ENCODE assay signal across 1 cellular context in the genomic region with DNA sequence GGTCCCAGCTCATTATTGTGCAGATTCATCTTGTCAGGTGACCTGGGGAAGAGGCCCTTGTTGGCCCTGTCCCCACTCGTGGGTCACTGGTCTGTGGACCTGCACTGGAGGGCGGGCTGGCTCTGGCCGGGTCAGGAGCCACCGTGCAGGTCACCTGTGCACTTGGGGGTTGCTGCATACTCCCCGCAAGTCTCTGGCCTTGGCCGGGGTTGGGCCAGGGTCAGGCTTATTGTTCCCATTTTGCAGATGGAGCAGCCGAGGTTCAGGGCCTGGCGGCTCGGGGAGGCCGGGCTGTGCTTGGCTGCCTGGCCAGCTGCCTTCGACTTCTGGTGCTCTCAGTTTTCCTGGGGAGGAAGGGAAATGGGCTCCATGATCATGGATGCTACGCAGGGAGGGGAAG.
TF ChIP-seq lines count a peak whose summit lies in the region.

No MANE protein-coding gene starts in this region.

TF ChIP-seq in IMR-90, 13 proteins besides CTCF, POLR2A, EP300 and RAD21 (continued from another document):
- TF ChIP-seq MXI1 (IDR thresholded peaks at IDR 0.05; ENCODE audit: borderline replicate concordance, low read depth, low read length) (no peak), CEBPB (IDR thresholded peaks at IDR 0.05; ENCODE audit: low read depth, low read length) (no peak), SMC3 (IDR thresholded peaks at IDR 0.05; ENCODE audit: low read depth, low read length) (no peak), CHD1 (IDR thresholded peaks at IDR 0.05; ENCODE audit: low read depth, low read length) (no peak), BHLHE40 (IDR thresholded peaks at IDR 0.05; ENCODE audit: low read depth, low read length) (no peak), FOS (IDR thresholded peaks at IDR 0.05; ENCODE audit: low read depth, low read length) (no peak), MAZ (IDR thresholded peaks at IDR 0.05; ENCODE audit: borderline replicate concordance, low read depth, low read length) (no peak), RFX5 (IDR thresholded peaks at IDR 0.05; ENCODE audit: low read depth, low read length) (no peak), MAFK (IDR thresholded peaks at IDR 0.05; ENCODE audit: low read depth, low read length) (no peak), RCOR1 (IDR thresholded peaks at IDR 0.05; ENCODE audit: insufficient replicate concordance, low read length) (no peak)
- TF ChIP-seq, protein P1, sequence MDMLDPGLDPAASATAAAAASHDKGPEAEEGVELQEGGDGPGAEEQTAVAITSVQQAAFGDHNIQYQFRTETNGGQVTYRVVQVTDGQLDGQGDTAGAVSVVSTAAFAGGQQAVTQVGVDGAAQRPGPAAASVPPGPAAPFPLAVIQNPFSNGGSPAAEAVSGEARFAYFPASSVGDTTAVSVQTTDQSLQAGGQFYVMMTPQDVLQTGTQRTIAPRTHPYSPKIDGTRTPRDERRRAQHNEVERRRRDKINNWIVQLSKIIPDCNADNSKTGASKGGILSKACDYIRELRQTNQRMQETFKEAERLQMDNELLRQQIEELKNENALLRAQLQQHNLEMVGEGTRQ (IDR thresholded peaks at IDR 0.05; ENCODE audit: low read depth, low read length), result no peak
- TF ChIP-seq, protein P2, sequence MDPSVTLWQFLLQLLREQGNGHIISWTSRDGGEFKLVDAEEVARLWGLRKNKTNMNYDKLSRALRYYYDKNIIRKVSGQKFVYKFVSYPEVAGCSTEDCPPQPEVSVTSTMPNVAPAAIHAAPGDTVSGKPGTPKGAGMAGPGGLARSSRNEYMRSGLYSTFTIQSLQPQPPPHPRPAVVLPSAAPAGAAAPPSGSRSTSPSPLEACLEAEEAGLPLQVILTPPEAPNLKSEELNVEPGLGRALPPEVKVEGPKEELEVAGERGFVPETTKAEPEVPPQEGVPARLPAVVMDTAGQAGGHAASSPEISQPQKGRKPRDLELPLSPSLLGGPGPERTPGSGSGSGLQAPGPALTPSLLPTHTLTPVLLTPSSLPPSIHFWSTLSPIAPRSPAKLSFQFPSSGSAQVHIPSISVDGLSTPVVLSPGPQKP (IDR thresholded peaks at IDR 0.05; ENCODE audit: borderline replicate concordance, low read depth, low read length), result no peak
